In the genomic region with DNA sequence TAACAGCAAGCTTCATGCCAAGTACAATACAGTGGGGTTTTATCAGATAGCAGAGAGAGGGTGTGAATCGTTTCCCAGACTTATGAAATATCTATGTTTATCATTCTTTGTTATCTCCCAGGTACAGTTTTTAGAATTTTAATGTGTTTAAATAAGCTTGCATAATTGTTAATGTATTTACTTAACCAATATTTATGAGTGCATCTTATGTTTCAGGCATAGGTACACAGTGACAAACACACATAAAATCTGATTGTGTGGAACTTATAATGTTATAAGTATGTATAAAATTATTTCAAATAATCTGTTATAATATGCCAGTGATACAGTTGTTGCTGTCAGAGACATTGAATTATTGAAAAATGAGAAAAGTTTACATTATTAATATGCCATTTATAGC, we compare ENCODE assay signal across 27 cellular contexts.
"Had no signal": no experiment of that assay in that cellular context is flagged by ENCODE, and none has a peak within 500 bp of the region (broad histone marks: within the 10 kb centered on the region; RNA-seq: fewer than 3 reads in every experiment).

No MANE protein-coding gene starts in this region.

- H3K4me2 ChIP-seq: neural progenitor cell, smooth muscle cell had no signal

- H3K4me3 ChIP-seq: esophagus squamous epithelium, heart right ventricle, left lung, neural progenitor cell, right lobe of liver, smooth muscle cell, suprapubic skin, transverse colon, upper lobe of right lung, uterus had no signal

- H3K4me1 ChIP-seq: esophagus squamous epithelium, heart right ventricle, left lung, parathyroid adenoma, right lobe of liver, suprapubic skin, transverse colon, upper lobe of right lung, uterus had no signal

- H3K36me3 ChIP-seq: esophagus squamous epithelium, heart right ventricle, left lung, neural progenitor cell, right lobe of liver, suprapubic skin, transverse colon, upper lobe of right lung, uterus had no signal

- H3K79me2 ChIP-seq: parathyroid adenoma had no signal

- DNase-seq: effector memory CD8-positive, alpha-beta T cell; erythroblast; esophagus squamous epithelium; foreskin melanocyte; glutamatergic neuron; heart right ventricle; hippocampal formation; left cardiac atrium; left lung; mammary epithelial cell; mesendoderm; midbrain; naive thymus-derived CD4-positive, alpha-beta T cell; right lobe of liver; stimulated activated CD4-positive, alpha-beta T cell treated with anti-CD3 and anti-CD28 coated beads, Interleukin-12 subunit alpha, Interleukin-12 subunit beta, amount 100 ng/mL, for 4 hours; stimulated activated CD4-positive, alpha-beta T cell treated with anti-CD3 and anti-CD28 coated beads, Interleukin-1b, Interleukin-23, amount 100 ng/mL, for 48 hours; stimulated activated CD4-positive, alpha-beta T cell treated with anti-CD3 and anti-CD28 coated beads, Interleukin-4, amount 100 ng/mL, for 1 hour; stimulated activated CD8-positive, alpha-beta memory T cell treated with anti-CD3 and anti-CD28 coated beads, Interleukin-4, amount 100 ng/mL, for 48 hours; stimulated activated naive CD4-positive, alpha-beta T cell; stimulated activated naive CD8-positive, alpha-beta T cell treated with anti-CD3 and anti-CD28 coated beads, Interleukin-15, amount 100 ng/mL, for 72 hours; transverse colon; upper lobe of right lung; uterus had no signal

- H3K9me3 ChIP-seq: esophagus squamous epithelium, heart right ventricle, left lung, right lobe of liver, suprapubic skin, transverse colon, upper lobe of right lung, uterus had no signal

- H3K27ac ChIP-seq: esophagus squamous epithelium, heart right ventricle, left lung, neural progenitor cell, parathyroid adenoma, right lobe of liver, suprapubic skin, transverse colon, upper lobe of right lung, uterus had no signal

- H3K9ac ChIP-seq: neural progenitor cell, parathyroid adenoma had no signal

- H2AFZ ChIP-seq: neural progenitor cell, parathyroid adenoma had no signal

- H3K27me3 ChIP-seq: esophagus squamous epithelium, heart right ventricle, left lung, neural progenitor cell, right lobe of liver, suprapubic skin, transverse colon, upper lobe of right lung, uterus had no signal

- ATAC-seq: effector memory CD8-positive, alpha-beta T cell; heart right ventricle; left cardiac atrium; left lung; naive thymus-derived CD4-positive, alpha-beta T cell; right lobe of liver; stimulated activated naive CD8-positive, alpha-beta T cell treated with anti-CD3 and anti-CD28 coated beads, Interleukin-15, amount 100 ng/mL, for 72 hours; upper lobe of right lung had no signal
